1 cellular context compared by ENCODE assay signal in genomic region chrX:149630681-149631292, GRCh38.
A peak's percentile ranks its signal among the peaks of the same experiment; 100 is the strongest.
TF ChIP-seq lines count a peak whose summit lies in the region.

No MANE protein-coding gene starts in this region.

TF ChIP-seq in HEK293, 187 proteins besides CTCF, POLR2A, EP300 and RAD21 (continued from another document):
- TF ChIP-seq HOXD13 (CRISPR knock-in tag; IDR thresholded peaks at IDR 0.05; ENCODE audit: borderline replicate concordance) (no peak), PRDM10 (tag by site-specific recombination; IDR thresholded peaks at IDR 0.05) (0 out of 2 replicates have a peak, but pooled peaks have one; percentile 23), ZNF335 (tag by site-specific recombination; conservative IDR thresholded peaks at IDR 0.05) (peak; percentile 63), ZBTB20 (tag by site-specific recombination; IDR thresholded peaks at IDR 0.05) (peak; percentile 25; the same call in 1 of the 2 replicates)
